ENCODE assay signal across 30 cellular contexts in genomic region chr22:28585324-28585723, GRCh38.
"Had no signal": no experiment of that assay in that cellular context is flagged by ENCODE, and none has a peak within 500 bp of the region (broad histone marks: within the 10 kb centered on the region; RNA-seq: fewer than 3 reads in every experiment).

No MANE protein-coding gene starts in this region.

- H3K9me3 ChIP-seq: body of pancreas had no signal

- H3K4me1 Mint-ChIP-seq: activated CD4-positive, alpha-beta T cell treated with anti-CD3 and anti-CD28 coated beads for 36 hours; activated CD4-positive, alpha-beta T cell treated with anti-CD3 and anti-CD28 coated beads, Interleukin-2, amount 10 ng/mL, durations not matched to agents 24 days and 14 days had no signal

- ATAC-seq: activated CD4-positive, alpha-beta T cell treated with anti-CD3 and anti-CD28 coated beads for 36 hours; activated CD8-positive, alpha-beta T cell treated with anti-CD3 and anti-CD28 coated beads, Interleukin-2, amount 10 ng/mL, durations not matched to agents 7 days and 5 days; activated T-cell treated with anti-CD3 and anti-CD28 coated beads, Interleukin-2, amount 50 U/mL, for 72 hours; body of pancreas; esophagus mucosa; T-helper 17 cell had no signal

- H3K27ac ChIP-seq: body of pancreas, WERI-Rb-1 had no signal

- DNase-seq: activated CD4-positive, alpha-beta memory T cell treated with anti-CD3 and anti-CD28 coated beads for 36 hours; activated CD4-positive, alpha-beta T cell treated with anti-CD3 and anti-CD28 coated beads for 36 hours; activated CD4-positive, alpha-beta T cell treated with anti-CD3 and anti-CD28 coated beads, Interleukin-2, amount 10 ng/mL, durations not matched to agents 24 days and 14 days; activated CD4-positive, CD25-positive, alpha-beta regulatory T cell; activated CD4-positive, CD25-positive, alpha-beta regulatory T cell treated with anti-CD3 and anti-CD28 coated beads, Interleukin-2, amount 50 U/mL, for 72 hours; activated CD8-positive, alpha-beta memory T cell treated with anti-CD3 and anti-CD28 coated beads, Interleukin-2, amount 50 U/mL, for 48 hours; activated CD8-positive, alpha-beta T cell treated with anti-CD3 and anti-CD28 coated beads, Interleukin-2, amount 10 ng/mL, durations not matched to agents 7 days and 5 days; activated effector memory CD4-positive, alpha-beta T cell treated with Interleukin-2 at 50 U/mL for 16 hours; activated gamma-delta T cell treated with Interleukin-2 at 50 U/mL for 16 hours; activated naive CD4-positive, alpha-beta T cell treated with anti-CD3 and anti-CD28 coated beads, Interleukin-2, amount 50 U/mL, for 16 hours; activated naive CD4-positive, alpha-beta T cell treated with Interleukin-2 at 50 U/mL for 16 hours; activated T-cell treated with anti-CD3 and anti-CD28 coated beads for 4 hours; activated T-cell treated with anti-CD3 and anti-CD28 coated beads, Interleukin-2, amount 50 U/mL, for 24 hours; activated T-cell treated with anti-CD3 and anti-CD28 coated beads, Interleukin-2, amount 50 U/mL, for 72 hours; amygdala; aorta; body of pancreas; caudate nucleus; cortex of kidney; dermis blood vessel endothelial cell; effector CD4-positive, alpha-beta T cell; foreskin fibroblast; head of caudate nucleus; T-helper 1 cell; T-helper 17 cell; T1000; WERI-Rb-1 had no signal

- H3K4me3 ChIP-seq: body of pancreas had no signal

- H3K27me3 ChIP-seq: body of pancreas had no signal

- H3K27ac Mint-ChIP-seq: activated CD4-positive, alpha-beta memory T cell treated with anti-CD3 and anti-CD28 coated beads for 36 hours; activated CD4-positive, alpha-beta T cell treated with anti-CD3 and anti-CD28 coated beads for 36 hours; activated CD4-positive, alpha-beta T cell treated with anti-CD3 and anti-CD28 coated beads, Interleukin-2, amount 10 ng/mL, durations not matched to agents 24 days and 14 days; activated CD8-positive, alpha-beta T cell treated with anti-CD3 and anti-CD28 coated beads, Interleukin-2, amount 10 ng/mL, durations not matched to agents 7 days and 5 days; activated naive CD8-positive, alpha-beta T cell; activated T-cell treated with anti-CD3 and anti-CD28 coated beads, Interleukin-2, amount 50 U/mL, for 24 hours; activated T-cell treated with anti-CD3 and anti-CD28 coated beads, Interleukin-2, amount 50 U/mL, for 72 hours; T-helper 17 cell; T-helper 2 cell treated with Interferon-gamma antibody and Interleukin-4, amounts not matched to agents 5 μg/mL and 100 μg/mL, for 36 hours had no signal

- H3K4me3 Mint-ChIP-seq: activated CD4-positive, alpha-beta memory T cell treated with anti-CD3 and anti-CD28 coated beads for 36 hours; activated CD4-positive, alpha-beta T cell treated with anti-CD3 and anti-CD28 coated beads for 36 hours; activated CD4-positive, alpha-beta T cell treated with anti-CD3 and anti-CD28 coated beads, Interleukin-2, amount 10 ng/mL, durations not matched to agents 24 days and 14 days; activated CD8-positive, alpha-beta T cell treated with anti-CD3 and anti-CD28 coated beads, Interleukin-2, amount 10 ng/mL, durations not matched to agents 7 days and 5 days; activated naive CD8-positive, alpha-beta T cell; activated T-cell treated with anti-CD3 and anti-CD28 coated beads, Interleukin-2, amount 50 U/mL, for 24 hours; activated T-cell treated with anti-CD3 and anti-CD28 coated beads, Interleukin-2, amount 50 U/mL, for 72 hours; T-helper 17 cell; T-helper 2 cell treated with Interferon-gamma antibody and Interleukin-4, amounts not matched to agents 5 μg/mL and 100 μg/mL, for 36 hours had no signal

- H3K9me3 Mint-ChIP-seq: activated CD4-positive, alpha-beta memory T cell treated with anti-CD3 and anti-CD28 coated beads for 36 hours; activated CD4-positive, alpha-beta T cell treated with anti-CD3 and anti-CD28 coated beads, Interleukin-2, amount 10 ng/mL, durations not matched to agents 24 days and 14 days; activated T-cell treated with anti-CD3 and anti-CD28 coated beads, Interleukin-2, amount 50 U/mL, for 24 hours; activated T-cell treated with anti-CD3 and anti-CD28 coated beads, Interleukin-2, amount 50 U/mL, for 72 hours; T-helper 2 cell treated with Interferon-gamma antibody and Interleukin-4, amounts not matched to agents 5 μg/mL and 100 μg/mL, for 36 hours had no signal

- H3K4me1 ChIP-seq: body of pancreas had no signal

- H3K36me3 Mint-ChIP-seq: activated CD4-positive, alpha-beta memory T cell treated with anti-CD3 and anti-CD28 coated beads for 36 hours; activated naive CD8-positive, alpha-beta T cell had no signal
